Comparison of ENCODE assay signal across 30 cellular contexts in the genomic region with DNA sequence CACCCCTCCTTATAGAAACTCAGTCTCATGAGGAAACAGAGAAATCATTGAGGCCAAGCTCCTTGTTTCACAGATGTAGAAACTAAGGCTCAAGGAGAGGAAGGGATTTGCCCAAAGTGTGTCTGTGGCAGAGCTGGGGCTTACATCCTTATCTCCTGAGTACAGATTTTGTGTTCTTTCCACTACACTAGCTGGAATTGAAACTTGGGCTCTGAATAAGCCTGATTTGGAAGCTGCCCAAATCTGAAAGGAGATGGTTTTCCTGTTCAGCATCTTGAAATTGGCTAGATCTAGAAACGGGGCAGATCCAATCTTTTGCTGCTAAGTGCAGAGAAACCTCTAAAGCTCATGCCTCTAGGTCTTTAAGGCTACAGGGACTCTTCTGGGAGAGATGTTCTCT. TPM values are rescaled to one million over a fixed set of nuclear protein-coding genes. Genes with fewer than 3 reads are reported as not detected.
DNase-seq lines count a peak whose midpoint lies in the region; ATAC-seq and TF ChIP-seq lines count a peak whose summit lies in the region.
"Had no signal": no experiment of that assay in that cellular context is flagged by ENCODE, and none has a peak within 500 bp of the region (broad histone marks: within the 10 kb centered on the region; RNA-seq: fewer than 3 reads in every experiment).

No MANE protein-coding gene starts in this region.

- no peak for TF ChIP-seq POLR2A in HCT116 (IDR thresholded peaks at IDR 0.05; ENCODE audit: borderline replicate concordance, extremely low read depth, insufficient read depth, insufficient read length)

- TF ChIP-seq RAD21 in HCT116 (IDR thresholded peaks at IDR 0.05; ENCODE audit: low read depth): no peak

- no peaks in the 10 kb centered on the region for H3K36me3 ChIP-seq in BLaER1 treated with 17β-estradiol and CSF1 and Interleukin-3, amounts not matched to agents 10 nM and 100 nM
- H3K36me3 ChIP-seq in HCT116 (ENCODE audit: control insufficient read depth in 1 of 2, insufficient read depth in 2 of 2, low read length in 2 of 2) (no peaks in the 10 kb centered on the region), BE2C (no peaks in the 10 kb centered on the region)
- H3K36me3 ChIP-seq: esophagus squamous epithelium, MG63 had no signal

- H3K9ac ChIP-seq in BLaER1 treated with 17β-estradiol and CSF1 and Interleukin-3, amounts not matched to agents 10 nM and 100 nM: no peak overlapping the region
- no peak overlapping the region for H3K9ac ChIP-seq in HCT116 (ENCODE audit: low read length)

- H3K4me3 ChIP-seq in BLaER1 treated with 17β-estradiol and CSF1 and Interleukin-3, amounts not matched to agents 10 nM and 100 nM: no peak overlapping the region
- H3K4me3 ChIP-seq in HCT116 (replicated peaks in 1 of 2; ENCODE audit: low read depth in 1 of 2, low read length in 2 of 2) (no peak overlapping the region), astrocyte of the cerebellum (ENCODE audit: low read depth, low read length) (no peak overlapping the region), right cardiac atrium (ENCODE audit: low read length) (no peak overlapping the region), BE2C (ENCODE audit: low read depth, low read length) (no peak overlapping the region)
- H3K4me3 ChIP-seq: coronary artery, esophagus squamous epithelium, K562, MG63 had no signal

- RAD21 ChIA-PET in HCT116 (lab: Charles Lee; ENCODE audit: low non-redundant PET in 1 of 2, low total read pairs in 2 of 2, uncharacterized antibody in 2 of 2, unreplicated experiment in 2 of 2): no interaction called here

- H3K79me2 ChIP-seq in HCT116 (ENCODE audit: insufficient read depth, low read length): no peaks in the 10 kb centered on the region

- H4K20me1 ChIP-seq in BLaER1 treated with 17β-estradiol and CSF1 and Interleukin-3, amounts not matched to agents 10 nM and 100 nM: peaks cover 0 to 15% (median 0%) of the 10 kb centered on the region in 11 experiments; a peak in 4 of 22 replicates
- no peaks in the 10 kb centered on the region for H4K20me1 ChIP-seq in HCT116 (ENCODE audit: insufficient read depth)

- BruUV-seq in HCT116 (replicated peaks; lab: Mats Ljungman, UMichigan): no TSS peak

- peak overlapping the region; percentile 10 to 71 (median 47); a peak in 19 of 22 replicates for H3K4me2 ChIP-seq in BLaER1 treated with 17β-estradiol and CSF1 and Interleukin-3, amounts not matched to agents 10 nM and 100 nM
- 0 out of 2 replicates have a peak overlapping the region, but pooled peaks have one; percentile 30 for H3K4me2 ChIP-seq in HCT116 (ENCODE audit: low read length)

- 17% methylated on average over 1 of the region's 1 CpG for WGBS in right cardiac atrium

- CTCF ChIA-PET in HCT116 (lab: Charles Lee): no interaction called here

- TF ChIP-seq CTCF in HCT116 (IDR thresholded peaks at IDR 0.05 in 2 of 3, conservative IDR thresholded peaks at IDR 0.05 in 1 of 3; ENCODE audit: borderline replicate concordance in 1 of 3, insufficient read depth in 1 of 3, low read depth in 2 of 3, low read length in 2 of 3) (no peak), astrocyte of the cerebellum (IDR thresholded peaks at IDR 0.05; ENCODE audit: low read depth, low read length, missing control alignments) (no peak), BE2C (IDR thresholded peaks at IDR 0.05; ENCODE audit: low read depth, low read length) (no peak)

- POLR2A ChIA-PET in HCT116 (lab: Charles Lee): no interaction called here

- H3K4me1 ChIP-seq in BLaER1 treated with 17β-estradiol and CSF1 and Interleukin-3, amounts not matched to agents 10 nM and 100 nM: peaks cover 10 to 19% (median 16%) of the 10 kb centered on the region in 10 experiments; a peak in 19 of 20 replicates
- H3K4me1 ChIP-seq in HCT116 (ENCODE audit: control insufficient read depth in 1 of 2, insufficient read depth in 2 of 2, low read length in 2 of 2) (peaks cover 8 to 33% of the 10 kb centered on the region in 2 experiments), right cardiac atrium (ENCODE audit: control insufficient read depth, insufficient read depth, low read length) (peaks cover 4% of the 10 kb centered on the region), BE2C (no peaks in the 10 kb centered on the region)
- H3K4me1 ChIP-seq: esophagus squamous epithelium had no signal

- peaks cover 89 to 98% (median 96%) of the 10 kb centered on the region in 11 experiments for H3K27me3 ChIP-seq in BLaER1 treated with 17β-estradiol and CSF1 and Interleukin-3, amounts not matched to agents 10 nM and 100 nM
- H3K27me3 ChIP-seq in HCT116 (ENCODE audit: insufficient read depth, low read length) (no peaks in the 10 kb centered on the region), right cardiac atrium (ENCODE audit: control insufficient read depth, insufficient read depth) (no peaks in the 10 kb centered on the region), BE2C (no peaks in the 10 kb centered on the region)
- H3K27me3 ChIP-seq: esophagus squamous epithelium, MG63 had no signal

- intact Hi-C loops in HCT116 (cut with micrococcal nuclease): no loop called here
- intact Hi-C loops in right cardiac atrium (cut with DNase I): loop anchor here in 1 of 4 donors (10.0 kb wide), 1 partner anchor 411 kb away; a partner anchor contains a TSS

- in situ Hi-C loops in astrocyte of the cerebellum (cut with HindIII; ENCODE audit: low sequenced_read_pairs): no loop called here

- no peak overlapping the region for H3K27ac ChIP-seq in BLaER1 treated with 17β-estradiol and CSF1 and Interleukin-3, amounts not matched to agents 10 nM and 100 nM
- H3K27ac ChIP-seq in HCT116 (ENCODE audit: low read depth, low read length) (no peak overlapping the region), right cardiac atrium (ENCODE audit: low read length) (no peak overlapping the region)
- H3K27ac ChIP-seq: C4-2B, coronary artery, esophagus squamous epithelium had no signal

- H2AFZ ChIP-seq in HCT116 (ENCODE audit: low read depth, low read length, poor library complexity, severe bottlenecking): no peak overlapping the region

- H3K9me3 ChIP-seq in BLaER1 treated with 17β-estradiol and CSF1 and Interleukin-3, amounts not matched to agents 10 nM and 100 nM (replicated peaks in 1 of 11): no peaks in the 10 kb centered on the region
- no peaks in the 10 kb centered on the region for H3K9me3 ChIP-seq in HCT116 (ENCODE audit: control insufficient read depth in 1 of 2, insufficient read depth in 1 of 2, low read depth in 1 of 2, low read length in 2 of 2)
- H3K9me3 ChIP-seq in right cardiac atrium (ENCODE audit: control insufficient read depth, low read length): no peaks in the 10 kb centered on the region
- no peaks in the 10 kb centered on the region for H3K9me3 ChIP-seq in BE2C
- H3K9me3 ChIP-seq: esophagus squamous epithelium, MG63 had no signal

- no peaks in the 10 kb centered on the region for H3K9me2 ChIP-seq in HCT116 (ENCODE audit: insufficient read depth)

- ATAC-seq in HCT116: no peak
- peak; percentile 70 to 74 for ATAC-seq in right cardiac atrium
- ATAC-seq: activated CD8-positive, alpha-beta T cell treated with anti-CD3 and anti-CD28 coated beads for 36 hours; activated naive CD8-positive, alpha-beta T cell treated with anti-CD3 and anti-CD28 coated beads, Interleukin-2, amount 50 U/mL, for 24 hours; K562; PC-3; stimulated activated memory B cell treated with anti-CD40 and anti-IgM and Interleukin-4, amounts not matched to agents 10 μg/mL and 1 μg/mL and 100 μg/mL, for 72 hours had no signal

- DNase-seq in HCT116 (ENCODE audit: low read depth, low spot score) (no peak), astrocyte of the cerebellum (ENCODE audit: low read depth) (peak; percentile 15), right cardiac atrium (no peak), BE2C (no peak), NCI-H1048 (lab: John Stamatoyannopoulos, UW) (no peak)
- no peak for DNase-seq in stimulated activated CD4-positive, alpha-beta T cell treated with anti-CD3 and anti-CD28 coated beads, Interleukin-4, amount 100 ng/mL, for 24 hours
- DNase-seq: activated CD4-positive, alpha-beta T cell treated with anti-CD3 and anti-CD28 coated beads for 1 hour; activated CD8-positive, alpha-beta T cell treated with anti-CD3 and anti-CD28 coated beads for 36 hours; activated effector memory CD4-positive, alpha-beta T cell treated with Interleukin-2 at 50 U/mL for 16 hours; activated naive CD8-positive, alpha-beta T cell treated with anti-CD3 and anti-CD28 coated beads, Interleukin-2, amount 50 U/mL, for 24 hours; DMS 273 treated with DMSO at 0.1 percent for 48 hours; endodermal cell; esophagus squamous epithelium; kidney glomerular epithelial cell; MG63; NCI-H1417 treated with DMSO at 0.1 percent for 48 hours; NCI-H2081 treated with DMSO at 0.1 percent for 48 hours; PC-3; SIG-M5; stimulated activated CD4-positive, alpha-beta T cell treated with anti-CD3 and anti-CD28 coated beads, Interleukin-2, amount 100 ng/mL, for 48 hours had no signal

TF ChIP-seq in HCT116, 20 proteins besides CTCF, POLR2A, EP300 and RAD21 (continues in another document):
- TF ChIP-seq, protein P1, sequence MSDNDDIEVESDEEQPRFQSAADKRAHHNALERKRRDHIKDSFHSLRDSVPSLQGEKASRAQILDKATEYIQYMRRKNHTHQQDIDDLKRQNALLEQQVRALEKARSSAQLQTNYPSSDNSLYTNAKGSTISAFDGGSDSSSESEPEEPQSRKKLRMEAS (IDR thresholded peaks at IDR 0.05): no peak
- no peak for TF ChIP-seq POLR2AphosphoS5 (IDR thresholded peaks at IDR 0.05; ENCODE audit: low read depth, low read length)
- no peak for TF ChIP-seq EZH2phosphoT487 (IDR thresholded peaks at IDR 0.05; ENCODE audit: borderline replicate concordance)
- TF ChIP-seq SIN3A (IDR thresholded peaks at IDR 0.05; ENCODE audit: low read depth): no peak
- no peak for TF ChIP-seq SRF (IDR thresholded peaks at IDR 0.05; ENCODE audit: low read depth)
- TF ChIP-seq, protein P2, sequence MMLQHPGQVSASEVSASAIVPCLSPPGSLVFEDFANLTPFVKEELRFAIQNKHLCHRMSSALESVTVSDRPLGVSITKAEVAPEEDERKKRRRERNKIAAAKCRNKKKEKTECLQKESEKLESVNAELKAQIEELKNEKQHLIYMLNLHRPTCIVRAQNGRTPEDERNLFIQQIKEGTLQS (IDR thresholded peaks at IDR 0.05): no peak

RNA-seq across cellular contexts. Expression of a gene that starts 24.3 kb away (rescaled TPM):
- total RNA-seq in HCT116 (2021; ENCODE audit: unreplicated experiment): not detected
- polyA plus RNA-seq in HCT116 (2012): 0.10 TPM in 1 of 2 replicates, not detected in the other
- not detected for total RNA-seq in right cardiac atrium
- polyA plus RNA-seq in right cardiac atrium: not detected
- polyA plus RNA-seq in BE2C (2012; ENCODE audit: insufficient read depth, insufficient read length, low read depth): not detected
- total RNA-seq: activated CD8-positive, alpha-beta T cell treated with anti-CD3 and anti-CD28 coated beads for 36 hours; bronchial epithelial cell; endodermal cell; esophagus squamous epithelium; G401; K562; myocyte; PC-3; temporal lobe; urinary bladder had no signal
- polyA plus RNA-seq: K562, urinary bladder had no signal

RNA-seq across cellular contexts. Expression of a gene that starts 36.8 kb away (rescaled TPM):
- total RNA-seq in HCT116 (2021; ENCODE audit: unreplicated experiment) (not detected), right cardiac atrium (not detected)
- polyA plus RNA-seq in HCT116 (2012): not detected in 2 replicates
- polyA plus RNA-seq in right cardiac atrium: not detected
- polyA plus RNA-seq in BE2C (2012; ENCODE audit: insufficient read depth, insufficient read length, low read depth): not detected
- total RNA-seq: activated CD8-positive, alpha-beta T cell treated with anti-CD3 and anti-CD28 coated beads for 36 hours; bronchial epithelial cell; esophagus squamous epithelium; G401; K562; myocyte; PC-3; temporal lobe; urinary bladder had no signal
- polyA plus RNA-seq: K562, urinary bladder had no signal
